In the genomic region with DNA sequence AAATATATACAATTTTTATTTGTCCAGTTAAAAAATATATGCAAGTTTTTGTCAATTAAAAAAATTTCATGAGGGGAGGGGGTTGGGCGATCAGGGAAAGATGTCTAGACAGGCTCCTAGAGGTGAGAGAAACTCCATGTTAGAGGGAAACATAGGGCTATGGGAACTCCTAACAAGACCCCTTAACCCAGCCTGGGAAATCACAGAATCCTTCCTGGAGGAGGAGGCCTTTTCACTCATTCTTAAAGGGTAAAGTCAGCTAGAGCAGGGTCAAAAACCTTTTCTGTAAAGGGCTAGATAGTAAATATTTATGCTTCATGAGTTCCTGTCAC, we compare ENCODE assay signal across 2 cellular contexts.
TF ChIP-seq lines count a peak whose summit lies in the region.

No MANE protein-coding gene starts in this region.

TF ChIP-seq in HepG2, 621 proteins besides CTCF, POLR2A, EP300 and RAD21 (continued from another document):
- TF ChIP-seq, protein P1, sequence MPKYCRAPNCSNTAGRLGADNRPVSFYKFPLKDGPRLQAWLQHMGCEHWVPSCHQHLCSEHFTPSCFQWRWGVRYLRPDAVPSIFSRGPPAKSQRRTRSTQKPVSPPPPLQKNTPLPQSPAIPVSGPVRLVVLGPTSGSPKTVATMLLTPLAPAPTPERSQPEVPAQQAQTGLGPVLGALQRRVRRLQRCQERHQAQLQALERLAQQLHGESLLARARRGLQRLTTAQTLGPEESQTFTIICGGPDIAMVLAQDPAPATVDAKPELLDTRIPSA (CRISPR knock-in tag; IDR thresholded peaks at IDR 0.05; ENCODE audit: borderline replicate concordance), result no peak
- TF ChIP-seq CBX1 (IDR thresholded peaks at IDR 0.05; ENCODE audit: low read depth) (peak; percentile 78), SMARCE1 (IDR thresholded peaks at IDR 0.05; ENCODE audit: borderline replicate concordance) (no peak), ELF3 (CRISPR knock-in tag; IDR thresholded peaks at IDR 0.05) (no peak), ZFP36 (IDR thresholded peaks at IDR 0.05; ENCODE audit: borderline replicate concordance, low read depth, low read length, partially characterized antibody) (peak; percentile 98), FOXM1 (CRISPR knock-in tag; IDR thresholded peaks at IDR 0.05) (no peak), NR2F1 (CRISPR knock-in tag; IDR thresholded peaks at IDR 0.05) (no peak), CBFB (CRISPR knock-in tag; IDR thresholded peaks at IDR 0.05) (no peak)
- TF ChIP-seq, protein P2, sequence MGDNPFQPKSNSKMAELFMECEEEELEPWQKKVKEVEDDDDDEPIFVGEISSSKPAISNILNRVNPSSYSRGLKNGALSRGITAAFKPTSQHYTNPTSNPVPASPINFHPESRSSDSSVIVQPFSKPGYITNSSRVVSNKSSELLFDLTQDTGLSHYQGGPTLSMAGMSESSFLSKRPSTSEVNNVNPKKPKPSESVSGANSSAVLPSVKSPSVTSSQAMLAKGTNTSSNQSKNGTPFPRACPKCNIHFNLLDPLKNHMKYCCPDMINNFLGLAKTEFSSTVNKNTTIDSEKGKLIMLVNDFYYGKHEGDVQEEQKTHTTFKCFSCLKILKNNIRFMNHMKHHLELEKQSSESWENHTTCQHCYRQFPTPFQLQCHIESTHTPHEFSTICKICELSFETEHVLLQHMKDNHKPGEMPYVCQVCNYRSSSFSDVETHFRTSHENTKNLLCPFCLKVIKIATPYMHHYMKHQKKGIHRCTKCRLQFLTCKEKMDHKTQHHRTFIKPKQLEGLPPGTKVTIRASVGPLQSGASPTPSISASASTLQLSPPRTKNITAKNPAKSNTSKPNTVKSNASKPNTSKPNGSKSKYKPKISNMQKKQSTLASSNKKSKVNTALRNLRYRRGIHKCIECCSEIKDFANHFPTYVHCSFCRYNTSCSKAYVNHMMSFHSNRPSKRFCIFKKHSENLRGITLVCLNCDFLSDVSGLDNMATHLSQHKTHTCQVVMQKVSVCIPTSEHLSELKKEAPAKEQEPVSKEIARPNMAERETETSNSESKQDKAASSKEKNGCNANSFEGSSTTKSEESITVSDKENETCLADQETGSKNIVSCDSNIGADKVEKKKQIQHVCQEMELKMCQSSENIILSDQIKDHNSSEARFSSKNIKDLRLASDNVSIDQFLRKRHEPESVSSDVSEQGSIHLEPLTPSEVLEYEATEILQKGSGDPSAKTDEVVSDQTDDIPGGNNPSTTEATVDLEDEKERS (CRISPR knock-in tag; IDR thresholded peaks at IDR 0.05), result 0 out of 2 replicates have a peak, but pooled peaks have one; percentile 56

TF ChIP-seq in K562, 482 proteins besides CTCF, POLR2A, EP300 and RAD21 (continued from another document):
- TF ChIP-seq, protein P3, sequence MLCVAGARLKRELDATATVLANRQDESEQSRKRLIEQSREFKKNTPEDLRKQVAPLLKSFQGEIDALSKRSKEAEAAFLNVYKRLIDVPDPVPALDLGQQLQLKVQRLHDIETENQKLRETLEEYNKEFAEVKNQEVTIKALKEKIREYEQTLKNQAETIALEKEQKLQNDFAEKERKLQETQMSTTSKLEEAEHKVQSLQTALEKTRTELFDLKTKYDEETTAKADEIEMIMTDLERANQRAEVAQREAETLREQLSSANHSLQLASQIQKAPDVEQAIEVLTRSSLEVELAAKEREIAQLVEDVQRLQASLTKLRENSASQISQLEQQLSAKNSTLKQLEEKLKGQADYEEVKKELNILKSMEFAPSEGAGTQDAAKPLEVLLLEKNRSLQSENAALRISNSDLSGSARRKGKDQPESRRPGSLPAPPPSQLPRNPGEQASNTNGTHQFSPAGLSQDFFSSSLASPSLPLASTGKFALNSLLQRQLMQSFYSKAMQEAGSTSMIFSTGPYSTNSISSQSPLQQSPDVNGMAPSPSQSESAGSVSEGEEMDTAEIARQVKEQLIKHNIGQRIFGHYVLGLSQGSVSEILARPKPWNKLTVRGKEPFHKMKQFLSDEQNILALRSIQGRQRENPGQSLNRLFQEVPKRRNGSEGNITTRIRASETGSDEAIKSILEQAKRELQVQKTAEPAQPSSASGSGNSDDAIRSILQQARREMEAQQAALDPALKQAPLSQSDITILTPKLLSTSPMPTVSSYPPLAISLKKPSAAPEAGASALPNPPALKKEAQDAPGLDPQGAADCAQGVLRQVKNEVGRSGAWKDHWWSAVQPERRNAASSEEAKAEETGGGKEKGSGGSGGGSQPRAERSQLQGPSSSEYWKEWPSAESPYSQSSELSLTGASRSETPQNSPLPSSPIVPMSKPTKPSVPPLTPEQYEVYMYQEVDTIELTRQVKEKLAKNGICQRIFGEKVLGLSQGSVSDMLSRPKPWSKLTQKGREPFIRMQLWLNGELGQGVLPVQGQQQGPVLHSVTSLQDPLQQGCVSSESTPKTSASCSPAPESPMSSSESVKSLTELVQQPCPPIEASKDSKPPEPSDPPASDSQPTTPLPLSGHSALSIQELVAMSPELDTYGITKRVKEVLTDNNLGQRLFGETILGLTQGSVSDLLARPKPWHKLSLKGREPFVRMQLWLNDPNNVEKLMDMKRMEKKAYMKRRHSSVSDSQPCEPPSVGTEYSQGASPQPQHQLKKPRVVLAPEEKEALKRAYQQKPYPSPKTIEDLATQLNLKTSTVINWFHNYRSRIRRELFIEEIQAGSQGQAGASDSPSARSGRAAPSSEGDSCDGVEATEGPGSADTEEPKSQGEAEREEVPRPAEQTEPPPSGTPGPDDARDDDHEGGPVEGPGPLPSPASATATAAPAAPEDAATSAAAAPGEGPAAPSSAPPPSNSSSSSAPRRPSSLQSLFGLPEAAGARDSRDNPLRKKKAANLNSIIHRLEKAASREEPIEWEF (CRISPR knock-in tag; IDR thresholded peaks at IDR 0.05), result no peak
- TF ChIP-seq NR2C2 (CRISPR knock-in tag; IDR thresholded peaks at IDR 0.05) (no peak), NR2C2 (tag; IDR thresholded peaks at IDR 0.05) (peak; percentile 24; the same call in 1 of the 2 replicates), RAD51 (IDR thresholded peaks at IDR 0.05; ENCODE audit: borderline replicate concordance, low read depth) (no peak), PRPF4 (IDR thresholded peaks at IDR 0.05; ENCODE audit: insufficient read depth, low read depth, low read length, poor library complexity, severe bottlenecking) (no peak), NCOA2 (IDR thresholded peaks at IDR 0.05; ENCODE audit: partially characterized antibody in 2 of 2) (no peak), ZNF707 (CRISPR knock-in tag; conservative IDR thresholded peaks at IDR 0.05) (no peak), BCOR (IDR thresholded peaks at IDR 0.05) (peak; percentile 87; the same call in 1 of the 2 replicates), GABPA (tag; conservative IDR thresholded peaks at IDR 0.05; ENCODE audit: low read depth) (peak; percentile 3; the same call in 1 of the 2 replicates), JUN (IDR thresholded peaks at IDR 0.05; ENCODE audit: borderline replicate concordance, low read depth, low read length) (no peak), JUN (CRISPR knock-in tag; IDR thresholded peaks at IDR 0.05; ENCODE audit: borderline replicate concordance) (no peak), RBM34 (IDR thresholded peaks at IDR 0.05; ENCODE audit: borderline replicate concordance, insufficient read depth, low read length) (no peak), CBFA2T2 (conservative IDR thresholded peaks at IDR 0.05) (peak; percentile 29), ZNF695 (CRISPR knock-in tag; IDR thresholded peaks at IDR 0.05) (no peak), U2AF1 (optimal IDR thresholded peaks at IDR 0.05; ENCODE audit: low read depth, low read length) (no peak), NR1H2 (CRISPR knock-in tag; IDR thresholded peaks at IDR 0.05) (no peak), MBD2 (IDR thresholded peaks at IDR 0.05; ENCODE audit: borderline replicate concordance, low read depth) (no peak), HNRNPH1 (optimal IDR thresholded peaks at IDR 0.05; ENCODE audit: low read depth, low read length) (no peak), ZKSCAN1 (IDR thresholded peaks at IDR 0.05; ENCODE audit: low read depth, low read length) (no peak), RBM25 (IDR thresholded peaks at IDR 0.05; ENCODE audit: low read depth, low read length, severe bottlenecking) (peak; percentile 93), HDGF (IDR thresholded peaks at IDR 0.05) (0 out of 2 replicates have a peak, but pooled peaks have one; percentile 7), FOXK1 (CRISPR knock-in tag; IDR thresholded peaks at IDR 0.05; ENCODE audit: borderline replicate concordance) (no peak), MED1 (CRISPR knock-in tag; IDR thresholded peaks at IDR 0.05; ENCODE audit: borderline replicate concordance) (no peak), ADNP (tag; IDR thresholded peaks at IDR 0.05) (peak; percentile 93), HDAC2 (IDR thresholded peaks at IDR 0.05) (peak; percentile 70), MYC (IDR thresholded peaks at IDR 0.05; ENCODE audit: low read depth, low read length) (no peak), MYC (CRISPR knock-in tag; IDR thresholded peaks at IDR 0.05; ENCODE audit: borderline replicate concordance, low read depth) (no peak), RFX5 (IDR thresholded peaks at IDR 0.05; ENCODE audit: low read depth, low read length) (no peak), ZFP36 (IDR thresholded peaks at IDR 0.05; ENCODE audit: low read depth, low read length, partially characterized antibody) (peak; percentile 99), MEIS2 (IDR thresholded peaks at IDR 0.05; ENCODE audit: partially characterized antibody) (no peak), PTBP1 (IDR thresholded peaks at IDR 0.05; ENCODE audit: low read depth, low read length) (no peak), PHF20 (IDR thresholded peaks at IDR 0.05; ENCODE audit: partially characterized antibody) (peak; percentile 10), HNRNPUL1 (IDR thresholded peaks at IDR 0.05; ENCODE audit: low read length) (no peak)
- TF ChIP-seq, protein P4, sequence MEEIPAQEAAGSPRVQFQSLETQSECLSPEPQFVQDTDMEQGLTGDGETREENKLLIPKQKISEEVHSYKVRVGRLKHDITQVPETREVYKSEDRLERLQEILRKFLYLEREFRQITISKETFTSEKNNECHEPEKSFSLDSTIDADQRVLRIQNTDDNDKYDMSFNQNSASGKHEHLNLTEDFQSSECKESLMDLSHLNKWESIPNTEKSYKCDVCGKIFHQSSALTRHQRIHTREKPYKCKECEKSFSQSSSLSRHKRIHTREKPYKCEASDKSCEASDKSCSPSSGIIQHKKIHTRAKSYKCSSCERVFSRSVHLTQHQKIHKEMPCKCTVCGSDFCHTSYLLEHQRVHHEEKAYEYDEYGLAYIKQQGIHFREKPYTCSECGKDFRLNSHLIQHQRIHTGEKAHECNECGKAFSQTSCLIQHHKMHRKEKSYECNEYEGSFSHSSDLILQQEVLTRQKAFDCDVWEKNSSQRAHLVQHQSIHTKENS (CRISPR knock-in tag; IDR thresholded peaks at IDR 0.05), result no peak
- TF ChIP-seq, protein P5, sequence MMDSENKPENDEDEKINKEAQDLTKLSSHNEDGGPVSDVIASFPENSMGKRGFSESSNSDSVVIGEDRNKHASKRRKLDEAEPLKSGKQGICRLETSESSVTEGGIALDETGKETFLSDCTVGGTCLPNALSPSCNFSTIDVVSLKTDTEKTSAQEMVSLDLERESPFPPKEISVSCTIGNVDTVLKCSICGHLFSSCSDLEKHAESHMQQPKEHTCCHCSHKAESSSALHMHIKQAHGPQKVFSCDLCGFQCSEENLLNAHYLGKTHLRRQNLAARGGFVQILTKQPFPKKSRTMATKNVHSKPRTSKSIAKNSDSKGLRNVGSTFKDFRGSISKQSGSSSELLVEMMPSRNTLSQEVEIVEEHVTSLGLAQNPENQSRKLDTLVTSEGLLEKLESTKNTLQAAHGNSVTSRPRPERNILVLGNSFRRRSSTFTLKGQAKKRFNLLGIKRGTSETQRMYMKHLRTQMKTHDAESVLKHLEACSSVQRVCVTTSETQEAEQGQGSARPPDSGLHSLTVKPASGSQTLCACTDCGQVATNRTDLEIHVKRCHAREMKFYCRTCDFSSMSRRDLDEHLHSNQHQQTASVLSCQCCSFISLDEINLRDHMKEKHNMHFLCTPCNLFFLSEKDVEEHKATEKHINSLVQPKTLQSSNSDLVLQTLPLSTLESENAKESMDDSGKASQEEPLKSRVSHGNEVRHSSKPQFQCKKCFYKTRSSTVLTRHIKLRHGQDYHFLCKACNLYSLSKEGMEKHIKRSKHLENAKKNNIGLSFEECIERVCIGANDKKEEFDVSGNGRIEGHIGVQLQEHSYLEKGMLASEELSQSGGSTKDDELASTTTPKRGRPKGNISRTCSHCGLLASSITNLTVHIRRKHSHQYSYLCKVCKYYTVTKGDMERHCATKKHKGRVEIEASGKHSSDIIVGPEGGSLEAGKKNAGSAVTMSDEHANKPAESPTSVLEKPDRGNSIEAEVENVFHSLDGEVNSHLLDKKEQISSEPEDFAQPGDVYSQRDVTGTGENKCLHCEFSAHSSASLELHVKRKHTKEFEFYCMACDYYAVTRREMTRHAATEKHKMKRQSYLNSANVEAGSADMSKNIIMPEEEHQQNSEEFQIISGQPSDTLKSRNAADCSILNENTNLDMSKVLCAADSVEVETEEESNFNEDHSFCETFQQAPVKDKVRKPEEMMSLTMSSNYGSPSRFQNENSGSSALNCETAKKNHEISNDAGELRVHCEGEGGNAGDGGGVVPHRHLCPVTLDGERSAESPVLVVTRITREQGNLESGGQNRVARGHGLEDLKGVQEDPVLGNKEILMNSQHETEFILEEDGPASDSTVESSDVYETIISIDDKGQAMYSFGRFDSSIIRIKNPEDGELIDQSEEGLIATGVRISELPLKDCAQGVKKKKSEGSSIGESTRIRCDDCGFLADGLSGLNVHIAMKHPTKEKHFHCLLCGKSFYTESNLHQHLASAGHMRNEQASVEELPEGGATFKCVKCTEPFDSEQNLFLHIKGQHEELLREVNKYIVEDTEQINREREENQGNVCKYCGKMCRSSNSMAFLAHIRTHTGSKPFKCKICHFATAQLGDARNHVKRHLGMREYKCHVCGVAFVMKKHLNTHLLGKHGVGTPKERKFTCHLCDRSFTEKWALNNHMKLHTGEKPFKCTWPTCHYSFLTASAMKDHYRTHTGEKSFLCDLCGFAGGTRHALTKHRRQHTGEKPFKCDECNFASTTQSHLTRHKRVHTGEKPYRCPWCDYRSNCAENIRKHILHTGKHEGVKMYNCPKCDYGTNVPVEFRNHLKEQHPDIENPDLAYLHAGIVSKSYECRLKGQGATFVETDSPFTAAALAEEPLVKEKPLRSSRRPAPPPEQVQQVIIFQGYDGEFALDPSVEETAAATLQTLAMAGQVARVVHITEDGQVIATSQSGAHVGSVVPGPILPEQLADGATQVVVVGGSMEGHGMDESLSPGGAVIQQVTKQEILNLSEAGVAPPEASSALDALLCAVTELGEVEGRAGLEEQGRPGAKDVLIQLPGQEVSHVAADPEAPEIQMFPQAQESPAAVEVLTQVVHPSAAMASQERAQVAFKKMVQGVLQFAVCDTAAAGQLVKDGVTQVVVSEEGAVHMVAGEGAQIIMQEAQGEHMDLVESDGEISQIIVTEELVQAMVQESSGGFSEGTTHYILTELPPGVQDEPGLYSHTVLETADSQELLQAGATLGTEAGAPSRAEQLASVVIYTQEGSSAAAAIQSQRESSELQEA (IDR thresholded peaks at IDR 0.05; ENCODE audit: low read depth), result no peak
